8 cellular contexts compared by ENCODE assay signal in genomic region chr9:129174724-129175514, GRCh38. TPM values are rescaled to one million over a fixed set of nuclear protein-coding genes. Genes with fewer than 3 reads are reported as not detected.
DNase-seq lines count a peak whose midpoint lies in the region; ATAC-seq and TF ChIP-seq lines count a peak whose summit lies in the region.

No MANE protein-coding gene starts in this region.

- peak overlapping the region; percentile 86 to 95 for H3K4me3 ChIP-seq in foreskin fibroblast (ENCODE audit: low read depth in 1 of 2, low read length in 2 of 2)

- intact Hi-C loops in natural killer cell (cut with micrococcal nuclease): loop anchor here (1.0 to 5.0 kb wide), 3 partner anchors 33 to 433 kb away; no protein-coding TSS in a partner anchor

- ATAC-seq in natural killer cell (no peak), HG03469 (IDR thresholded peaks at IDR 0.05; ENCODE audit: unreplicated experiment) (no peak)

- TF ChIP-seq CTCF in foreskin fibroblast (IDR thresholded peaks at IDR 0.05; ENCODE audit: low read depth, low read length) (peak; percentile 10), natural killer cell (IDR thresholded peaks at IDR 0.05) (no peak)

- DNase-seq in A172 (ENCODE audit: low spot score) (peak; percentile 78), GM04503 (ENCODE audit: low read depth) (peak; percentile 76), NCI-H510A treated with DMSO at 0.1 percent for 48 hours (lab: John Stamatoyannopoulos, UW) (peak; percentile 78), activated gamma-delta T cell (lab: John Stamatoyannopoulos, UW) (peak; percentile 19), foreskin fibroblast (peak; percentile 94 to 98), natural killer cell (peak; percentile 36), ureter (ENCODE audit: low spot score) (peak; percentile 93)

- H3K36me3 Mint-ChIP-seq in natural killer cell: no peaks in the 10 kb centered on the region

- H3K4me1 Mint-ChIP-seq in natural killer cell: peaks cover 6 to 37% of the 10 kb centered on the region in 2 donors

- H3K9me3 Mint-ChIP-seq in natural killer cell: no peaks in the 10 kb centered on the region

- H3K27ac Mint-ChIP-seq in natural killer cell: peak overlapping the region; percentile 65 to 66

- peak overlapping the region; percentile 88 for H3K4me3 Mint-ChIP-seq in natural killer cell

- peaks cover 7 to 9% of the 10 kb centered on the region in 2 donors for H3K27me3 Mint-ChIP-seq in natural killer cell (ENCODE audit: low read depth in 2 of 2)

RNA-seq across cellular contexts. Expression of gene IER5L, which starts 3.1 kb away (rescaled TPM):
- 53.3 and 55.8 TPM in 2 replicates for total RNA-seq in A172 (2014; rRNA removed; shearing (Covaris generic))
- total RNA-seq in natural killer cell (1 to 10 TPM; 1.4 to 3.9 (median 2.8) TPM), ureter (16.0 TPM)

Comparison
In these comparisons a context has a peak if more than half of its experiments do, and no peak if none do; other contexts are left out.
1. DNase-seq: peak in every context shown above with its lines; median percentile 96 in foreskin fibroblast; 93 in ureter; 78 in A172; 78 in NCI-H510A treated with DMSO at 0.1 percent for 48 hours; 76 in GM04503; 36 in natural killer cell; 19 in activated gamma-delta T cell.